Comparison of ENCODE assay signal across 1 cellular context in the genomic region with DNA sequence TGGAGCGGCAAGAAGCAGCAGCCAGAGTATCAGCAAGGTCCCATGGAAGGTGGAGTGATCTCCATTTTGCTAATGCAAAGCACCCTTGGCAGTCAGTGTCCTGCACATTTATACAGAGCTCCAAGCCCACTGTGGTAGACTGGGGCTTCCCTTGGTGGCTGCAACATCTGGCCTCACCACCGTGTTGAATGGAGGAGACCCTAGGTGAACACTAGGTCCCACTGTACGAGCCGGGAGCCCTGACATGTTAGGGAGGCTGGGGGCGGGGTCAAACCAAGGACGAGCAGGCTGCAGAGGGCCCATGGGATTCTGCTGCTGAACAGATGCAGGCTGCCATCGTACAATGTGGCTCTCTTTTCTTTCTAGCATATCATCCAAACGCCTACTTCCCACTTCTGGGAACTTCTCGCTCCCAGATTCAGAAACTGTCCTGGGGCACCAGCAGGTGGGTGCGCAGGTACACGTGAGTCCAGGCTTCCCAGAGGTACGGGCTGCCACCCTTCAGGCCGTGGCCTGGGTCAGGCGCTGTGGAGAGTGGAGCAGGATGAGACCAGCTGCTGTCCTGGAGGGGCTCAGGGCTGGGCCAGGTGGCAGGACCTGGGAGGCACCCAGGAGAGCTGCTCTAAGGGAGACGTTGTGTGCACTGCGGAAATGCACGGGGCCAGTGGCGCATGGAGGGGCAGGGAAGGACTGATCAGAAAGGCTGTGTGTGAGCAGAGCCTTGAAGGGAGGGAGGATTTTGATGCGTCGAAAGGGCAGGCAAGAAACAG.
TF ChIP-seq lines count a peak whose summit lies in the region.

No MANE protein-coding gene starts in this region.

TF ChIP-seq in H1, 55 proteins besides CTCF, POLR2A, EP300 and RAD21 (continued from another document):
- TF ChIP-seq KDM5A (IDR thresholded peaks at IDR 0.05; ENCODE audit: low read length) (no peak), POU5F1 (IDR thresholded peaks at IDR 0.05; ENCODE audit: low read depth, low read length) (no peak), SP1 (IDR thresholded peaks at IDR 0.05; ENCODE audit: low read depth, low read length) (no peak)
